In the genomic region with DNA sequence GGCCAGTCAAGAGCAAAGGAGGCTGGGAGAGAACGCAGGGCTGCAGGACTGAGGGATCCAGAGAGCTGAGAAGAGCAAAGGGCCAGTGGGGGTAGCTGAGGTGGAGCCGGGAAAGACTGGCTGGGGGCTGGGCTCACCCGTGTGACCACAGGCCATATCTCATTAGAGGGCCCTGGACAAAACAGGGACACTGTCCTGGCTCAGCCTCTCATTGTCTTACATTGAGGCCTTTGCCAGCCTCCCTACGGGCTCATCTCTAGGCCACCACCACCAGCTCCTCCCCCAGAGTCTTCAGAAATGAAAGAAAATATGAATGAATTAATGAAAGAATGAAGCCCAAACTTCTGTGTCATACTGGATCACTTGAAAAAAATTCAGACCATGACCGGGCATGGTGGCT, we compare ENCODE assay signal across 1 cellular context.
A peak's percentile ranks its signal among the peaks of the same experiment; 100 is the strongest.
TF ChIP-seq lines count a peak whose summit lies in the region.

No MANE protein-coding gene starts in this region.

TF ChIP-seq in K562, 482 proteins besides CTCF, POLR2A, EP300 and RAD21:
- TF ChIP-seq, protein P1, sequence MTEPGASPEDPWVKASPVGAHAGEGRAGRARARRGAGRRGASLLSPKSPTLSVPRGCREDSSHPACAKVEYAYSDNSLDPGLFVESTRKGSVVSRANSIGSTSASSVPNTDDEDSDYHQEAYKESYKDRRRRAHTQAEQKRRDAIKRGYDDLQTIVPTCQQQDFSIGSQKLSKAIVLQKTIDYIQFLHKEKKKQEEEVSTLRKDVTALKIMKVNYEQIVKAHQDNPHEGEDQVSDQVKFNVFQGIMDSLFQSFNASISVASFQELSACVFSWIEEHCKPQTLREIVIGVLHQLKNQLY (CRISPR knock-in tag; conservative IDR thresholded peaks at IDR 0.05), result 0 out of 4 replicates have a peak, but pooled peaks of 1 of the 2 experiments have one; percentile 4
- TF ChIP-seq, protein P2, sequence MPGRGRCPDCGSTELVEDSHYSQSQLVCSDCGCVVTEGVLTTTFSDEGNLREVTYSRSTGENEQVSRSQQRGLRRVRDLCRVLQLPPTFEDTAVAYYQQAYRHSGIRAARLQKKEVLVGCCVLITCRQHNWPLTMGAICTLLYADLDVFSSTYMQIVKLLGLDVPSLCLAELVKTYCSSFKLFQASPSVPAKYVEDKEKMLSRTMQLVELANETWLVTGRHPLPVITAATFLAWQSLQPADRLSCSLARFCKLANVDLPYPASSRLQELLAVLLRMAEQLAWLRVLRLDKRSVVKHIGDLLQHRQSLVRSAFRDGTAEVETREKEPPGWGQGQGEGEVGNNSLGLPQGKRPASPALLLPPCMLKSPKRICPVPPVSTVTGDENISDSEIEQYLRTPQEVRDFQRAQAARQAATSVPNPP (IDR thresholded peaks at IDR 0.05; ENCODE audit: borderline replicate concordance, insufficient read depth, insufficient read length), result no peak
- peak in 1 of 2 experiments; percentile 21; a peak in 1 of 4 replicates for TF ChIP-seq RCOR1 (IDR thresholded peaks at IDR 0.05; ENCODE audit: borderline replicate concordance in 1 of 2, low read depth in 2 of 2, low read length in 2 of 2)
- TF ChIP-seq, protein P3, sequence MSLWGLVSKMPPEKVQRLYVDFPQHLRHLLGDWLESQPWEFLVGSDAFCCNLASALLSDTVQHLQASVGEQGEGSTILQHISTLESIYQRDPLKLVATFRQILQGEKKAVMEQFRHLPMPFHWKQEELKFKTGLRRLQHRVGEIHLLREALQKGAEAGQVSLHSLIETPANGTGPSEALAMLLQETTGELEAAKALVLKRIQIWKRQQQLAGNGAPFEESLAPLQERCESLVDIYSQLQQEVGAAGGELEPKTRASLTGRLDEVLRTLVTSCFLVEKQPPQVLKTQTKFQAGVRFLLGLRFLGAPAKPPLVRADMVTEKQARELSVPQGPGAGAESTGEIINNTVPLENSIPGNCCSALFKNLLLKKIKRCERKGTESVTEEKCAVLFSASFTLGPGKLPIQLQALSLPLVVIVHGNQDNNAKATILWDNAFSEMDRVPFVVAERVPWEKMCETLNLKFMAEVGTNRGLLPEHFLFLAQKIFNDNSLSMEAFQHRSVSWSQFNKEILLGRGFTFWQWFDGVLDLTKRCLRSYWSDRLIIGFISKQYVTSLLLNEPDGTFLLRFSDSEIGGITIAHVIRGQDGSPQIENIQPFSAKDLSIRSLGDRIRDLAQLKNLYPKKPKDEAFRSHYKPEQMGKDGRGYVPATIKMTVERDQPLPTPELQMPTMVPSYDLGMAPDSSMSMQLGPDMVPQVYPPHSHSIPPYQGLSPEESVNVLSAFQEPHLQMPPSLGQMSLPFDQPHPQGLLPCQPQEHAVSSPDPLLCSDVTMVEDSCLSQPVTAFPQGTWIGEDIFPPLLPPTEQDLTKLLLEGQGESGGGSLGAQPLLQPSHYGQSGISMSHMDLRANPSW (CRISPR knock-in tag; IDR thresholded peaks at IDR 0.05), result 0 out of 2 replicates have a peak, but pooled peaks have one; percentile 38
- TF ChIP-seq, protein P4, sequence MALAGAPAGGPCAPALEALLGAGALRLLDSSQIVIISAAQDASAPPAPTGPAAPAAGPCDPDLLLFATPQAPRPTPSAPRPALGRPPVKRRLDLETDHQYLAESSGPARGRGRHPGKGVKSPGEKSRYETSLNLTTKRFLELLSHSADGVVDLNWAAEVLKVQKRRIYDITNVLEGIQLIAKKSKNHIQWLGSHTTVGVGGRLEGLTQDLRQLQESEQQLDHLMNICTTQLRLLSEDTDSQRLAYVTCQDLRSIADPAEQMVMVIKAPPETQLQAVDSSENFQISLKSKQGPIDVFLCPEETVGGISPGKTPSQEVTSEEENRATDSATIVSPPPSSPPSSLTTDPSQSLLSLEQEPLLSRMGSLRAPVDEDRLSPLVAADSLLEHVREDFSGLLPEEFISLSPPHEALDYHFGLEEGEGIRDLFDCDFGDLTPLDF (CRISPR knock-in tag; IDR thresholded peaks at IDR 0.05), result 0 out of 2 replicates have a peak, but pooled peaks have one; percentile 59
